In genomic region chr17:35315283-35315682, GRCh38 we compare ENCODE assay signal across 11 cellular contexts. TPM values are rescaled to one million over a fixed set of nuclear protein-coding genes. Genes with fewer than 3 reads are reported as not detected.
DNase-seq lines count a peak whose midpoint lies in the region; ATAC-seq, FAIRE-seq and TF ChIP-seq lines count a peak whose summit lies in the region.
"Had no signal": no experiment of that assay in that cellular context is flagged by ENCODE, and none has a peak within 500 bp of the region (broad histone marks: within the 10 kb centered on the region; RNA-seq: fewer than 3 reads in every experiment).

No MANE protein-coding gene starts in this region.

- H3K9me1 ChIP-seq in keratinocyte (ENCODE audit: control insufficient read depth, extremely low read depth, insufficient read depth, low read length): no peaks in the 10 kb centered on the region

- TF ChIP-seq CTCF in astrocyte (IDR thresholded peaks at IDR 0.05; ENCODE audit: insufficient read depth, low read depth, low read length): no peak
- TF ChIP-seq CTCF in keratinocyte (optimal IDR thresholded peaks at IDR 0.05 in 1 of 3, IDR thresholded peaks at IDR 0.05 in 1 of 3, conservative IDR thresholded peaks at IDR 0.05 in 1 of 3; ENCODE audit: extremely low read depth in 1 of 3, insufficient read depth in 2 of 3, low read length in 3 of 3): no peak
- no peak for TF ChIP-seq CTCF in type B pancreatic cell (conservative IDR thresholded peaks at IDR 0.05)

- H3K27ac Mint-ChIP-seq in activated CD8-positive, alpha-beta memory T cell treated with anti-CD3 and anti-CD28 coated beads, Interleukin-2, amount 10 ng/mL, durations not matched to agents 7 days and 5 days: peak overlapping the region; percentile 2
- H3K27ac Mint-ChIP-seq in astrocyte (ENCODE audit: unreplicated experiment): no peak overlapping the region
- H3K27ac Mint-ChIP-seq in type B pancreatic cell: peak overlapping the region; percentile 70

- no peaks in the 10 kb centered on the region for H3K9me3 ChIP-seq in astrocyte (ENCODE audit: insufficient read depth, low read depth, low read length)
- no peaks in the 10 kb centered on the region for H3K9me3 ChIP-seq in keratinocyte (ENCODE audit: control insufficient read depth, low read depth, low read length)

- H3K9me3 Mint-ChIP-seq in activated CD8-positive, alpha-beta memory T cell treated with anti-CD3 and anti-CD28 coated beads, Interleukin-2, amount 10 ng/mL, durations not matched to agents 7 days and 5 days (ENCODE audit: low read depth): no peaks in the 10 kb centered on the region
- H3K9me3 Mint-ChIP-seq in astrocyte (ENCODE audit: unreplicated experiment): no peaks in the 10 kb centered on the region
- no peaks in the 10 kb centered on the region for H3K9me3 Mint-ChIP-seq in type B pancreatic cell

- CTCF ChIA-PET in activated CD8-positive, alpha-beta memory T cell treated with anti-CD3 and anti-CD28 coated beads, Interleukin-2, amount 10 ng/mL, durations not matched to agents 7 days and 5 days (lab: Charles Lee): interaction anchor here (1.0 kb wide), 1 partner anchor 16 kb away, joined by 3 read pairs; no protein-coding TSS in a partner anchor

- H2AFZ ChIP-seq in astrocyte (ENCODE audit: low read depth, low read length) (no peak overlapping the region), keratinocyte (ENCODE audit: control insufficient read depth, low read length) (no peak overlapping the region)

- H3K9ac ChIP-seq in astrocyte (ENCODE audit: low read length) (no peak overlapping the region), keratinocyte (ENCODE audit: control insufficient read depth, extremely low read depth, insufficient read depth, low read length) (no peak overlapping the region)

- peaks cover 47% of the 10 kb centered on the region for H3K4me1 Mint-ChIP-seq in activated CD8-positive, alpha-beta memory T cell treated with anti-CD3 and anti-CD28 coated beads, Interleukin-2, amount 10 ng/mL, durations not matched to agents 7 days and 5 days
- H3K4me1 Mint-ChIP-seq in astrocyte (ENCODE audit: low read depth, unreplicated experiment) (peaks cover 9% of the 10 kb centered on the region), type B pancreatic cell (ENCODE audit: unreplicated experiment) (peaks cover 13% of the 10 kb centered on the region)

- H3K4me3 Mint-ChIP-seq in activated CD8-positive, alpha-beta memory T cell treated with anti-CD3 and anti-CD28 coated beads, Interleukin-2, amount 10 ng/mL, durations not matched to agents 7 days and 5 days: no peak overlapping the region
- no peak overlapping the region for H3K4me3 Mint-ChIP-seq in astrocyte (ENCODE audit: unreplicated experiment)
- no peak overlapping the region for H3K4me3 Mint-ChIP-seq in type B pancreatic cell

- ATAC-seq in activated CD8-positive, alpha-beta memory T cell treated with anti-CD3 and anti-CD28 coated beads, Interleukin-2, amount 10 ng/mL, durations not matched to agents 7 days and 5 days: no peak
- no peak for ATAC-seq in HG02938 (IDR thresholded peaks at IDR 0.05; ENCODE audit: unreplicated experiment)
- no peak for ATAC-seq in GM18858 (IDR thresholded peaks at IDR 0.05; ENCODE audit: unreplicated experiment)

- no peak overlapping the region for H3K4me3 ChIP-seq in astrocyte (ENCODE audit: insufficient read depth, low read depth, low read length)
- H3K4me3 ChIP-seq in keratinocyte (ENCODE audit: control insufficient read depth in 2 of 3, extremely low read depth in 1 of 3, insufficient read depth in 2 of 3, low read depth in 1 of 3, low read length in 3 of 3): no peak overlapping the region

- dilution Hi-C loops in keratinocyte (cut with MboI; ENCODE audit: extremely low pct_ligation_motif_present, low sequenced_read_pairs): loop anchor here (10.0 kb wide), 1 partner anchor 210 kb away; no protein-coding TSS in a partner anchor

- DNase-seq in activated CD8-positive, alpha-beta memory T cell treated with anti-CD3 and anti-CD28 coated beads, Interleukin-2, amount 10 ng/mL, durations not matched to agents 7 days and 5 days: no peak
- no peak for DNase-seq in activated CD8-positive, alpha-beta memory T cell treated with anti-CD3 and anti-CD28 coated beads, Interleukin-2, amount 50 U/mL, for 4 hours
- DNase-seq in astrocyte (ENCODE audit: low read depth) (peak; percentile 87), keratinocyte (ENCODE audit: low read depth, low spot score) (peak; percentile 36), type B pancreatic cell (ENCODE audit: extremely low spot score, unreplicated experiment) (no peak), NCI-H1048 (lab: John Stamatoyannopoulos, UW) (no peak)
- DNase-seq: AML-193; central memory CD4-positive, alpha-beta T cell; naive B cell had no signal

- H4K20me1 ChIP-seq in astrocyte (ENCODE audit: insufficient read depth, low read length) (no peaks in the 10 kb centered on the region), keratinocyte (ENCODE audit: control insufficient read depth, extremely low read depth, insufficient read depth, low read length) (no peaks in the 10 kb centered on the region)

- FAIRE-seq in astrocyte (lab: Jason Lieb, UNC) (no peak), keratinocyte (lab: Jason Lieb, UNC) (peak; percentile 29)

- H3K4me2 ChIP-seq in astrocyte (ENCODE audit: low read length) (no peak overlapping the region), keratinocyte (ENCODE audit: control insufficient read depth, extremely low read depth, insufficient read depth, low read depth, low read length) (no peak overlapping the region)

- no peaks in the 10 kb centered on the region for H3K79me2 ChIP-seq in astrocyte (ENCODE audit: insufficient read depth, low read length)
- no peaks in the 10 kb centered on the region for H3K79me2 ChIP-seq in keratinocyte (ENCODE audit: control insufficient read depth, insufficient read depth, low read length)

- H3K27me3 Mint-ChIP-seq in activated CD8-positive, alpha-beta memory T cell treated with anti-CD3 and anti-CD28 coated beads, Interleukin-2, amount 10 ng/mL, durations not matched to agents 7 days and 5 days: no peaks in the 10 kb centered on the region
- H3K27me3 Mint-ChIP-seq in astrocyte (ENCODE audit: low read depth, unreplicated experiment) (peaks cover 10% of the 10 kb centered on the region), type B pancreatic cell (peaks cover 29% of the 10 kb centered on the region)

- H3K27me3 ChIP-seq in astrocyte (ENCODE audit: insufficient read depth, low read length) (peaks cover 15% of the 10 kb centered on the region), keratinocyte (ENCODE audit: control insufficient read depth, extremely low read depth, insufficient read depth, low read length) (no peaks in the 10 kb centered on the region)

- H3K4me1 ChIP-seq in astrocyte (ENCODE audit: insufficient read depth, low read length): no peaks in the 10 kb centered on the region
- peaks cover 30% of the 10 kb centered on the region for H3K4me1 ChIP-seq in keratinocyte (ENCODE audit: control insufficient read depth, extremely low read depth, insufficient read depth, low read length)

- H3K36me3 Mint-ChIP-seq in activated CD8-positive, alpha-beta memory T cell treated with anti-CD3 and anti-CD28 coated beads, Interleukin-2, amount 10 ng/mL, durations not matched to agents 7 days and 5 days: peaks cover 12% of the 10 kb centered on the region
- H3K36me3 Mint-ChIP-seq in astrocyte (ENCODE audit: low read depth, unreplicated experiment) (no peaks in the 10 kb centered on the region), type B pancreatic cell (no peaks in the 10 kb centered on the region)
- H3K36me3 Mint-ChIP-seq: naive B cell had no signal

- H3K27ac ChIP-seq in astrocyte (ENCODE audit: low read depth, low read length) (no peak overlapping the region), keratinocyte (ENCODE audit: control insufficient read depth, insufficient read depth, low read length) (peak overlapping the region; percentile 3)

- H3K36me3 ChIP-seq in astrocyte (ENCODE audit: insufficient read depth, low read length): no peaks in the 10 kb centered on the region
- no peaks in the 10 kb centered on the region for H3K36me3 ChIP-seq in keratinocyte (ENCODE audit: control insufficient read depth in 2 of 2, extremely low read depth in 1 of 2, insufficient read depth in 2 of 2, low read length in 2 of 2)

RNA-seq across cellular contexts. Expression of gene SLFN11, which starts 58.1 kb away (rescaled TPM):
- total RNA-seq in activated CD8-positive, alpha-beta memory T cell treated with anti-CD3 and anti-CD28 coated beads, Interleukin-2, amount 10 ng/mL, durations not matched to agents 7 days and 5 days: 10 to 100 TPM; 65.6 to 73.3 TPM
- total RNA-seq in astrocyte (0.25 and 0.75 TPM in 2 replicates), type B pancreatic cell (ENCODE audit: low replicate concordance) (19.8 and 30.7 TPM in 2 replicates)
- polyA plus RNA-seq in keratinocyte: 1.4 to 5.0 TPM (median 3.5 TPM) in 3 replicates
- 0.32 TPM for polyA plus RNA-seq in keratinocyte (2011; ENCODE audit: low read depth)
- 0.70 and 1.1 TPM in 2 replicates for polyA plus RNA-seq in keratinocyte (2011; cell fraction: cytosol; rRNA removed)
- polyA plus RNA-seq in keratinocyte (2011; cell fraction: nucleus; rRNA removed): 1.4 and 2.3 TPM in 2 replicates
- polyA plus RNA-seq in keratinocyte (2012; ENCODE audit: low replicate concordance): 4.9 TPM in 1 of 2 replicates, not detected in the other
- 4.2 to 5.0 TPM (median 4.7 TPM) in 3 replicates for polyA minus RNA-seq in keratinocyte
- 4.6 TPM for polyA minus RNA-seq in keratinocyte (2011; cell fraction: cytosol; rRNA and poly(A)+ RNA removed)
- 2.3 and 2.4 TPM in 2 replicates for polyA minus RNA-seq in keratinocyte (2011; cell fraction: nucleus; rRNA and poly(A)+ RNA removed)

Comparison
In these comparisons a context has a peak if more than half of its experiments do, and no peak if none do; other contexts are left out.
1. DNase-seq: peak in astrocyte (single experiment) and keratinocyte (single experiment); none in activated CD8-positive, alpha-beta memory T cell treated with anti-CD3 and anti-CD28 coated beads, Interleukin-2, amount 10 ng/mL, durations not matched to agents 7 days and 5 days (single experiment), activated CD8-positive, alpha-beta memory T cell treated with anti-CD3 and anti-CD28 coated beads, Interleukin-2, amount 50 U/mL, for 4 hours (single experiment), type B pancreatic cell (single experiment) and NCI-H1048 (single experiment).
2. RNA of gene SLFN11, which starts 58.1 kb away (total RNA-seq): 65.6 to 73.3 TPM in activated CD8-positive, alpha-beta memory T cell treated with anti-CD3 and anti-CD28 coated beads, Interleukin-2, amount 10 ng/mL, durations not matched to agents 7 days and 5 days and 19.8 to 30.7 TPM in type B pancreatic cell; 0.25 to 0.75 TPM in astrocyte; every median in the first group is over 10 times any median in the second.